In the genomic region with DNA sequence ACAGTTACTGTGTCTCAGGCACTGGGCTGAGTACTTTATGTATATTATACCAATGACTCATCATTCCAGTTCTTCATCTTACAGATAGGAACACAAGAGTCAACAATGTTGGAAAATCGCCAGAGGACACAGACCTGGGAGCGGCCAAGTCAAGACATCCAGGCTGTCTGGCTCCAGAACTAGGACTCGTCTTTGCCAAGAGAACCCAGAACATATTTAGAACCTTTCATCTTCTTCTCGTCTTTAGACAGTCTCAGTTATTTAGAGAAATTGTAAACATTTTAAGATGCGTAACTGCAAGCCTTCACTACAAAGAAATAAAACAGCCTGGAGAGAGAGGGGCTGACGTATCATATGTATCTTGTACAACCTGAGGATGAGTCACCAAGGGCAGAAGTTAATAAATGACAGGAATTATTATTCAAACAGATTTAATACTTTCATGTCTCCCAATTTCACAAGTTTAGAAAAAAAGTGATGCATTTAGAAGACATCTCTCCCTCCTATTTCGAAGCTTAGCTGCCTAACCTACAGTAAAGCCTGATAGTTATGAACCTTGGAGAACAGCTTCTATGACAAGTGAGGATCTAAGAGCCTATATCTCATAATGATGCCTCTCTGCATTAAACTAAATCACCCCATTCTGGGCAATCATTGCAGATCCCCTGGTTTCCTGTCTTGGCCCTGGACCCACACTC, we compare ENCODE assay signal across 1 cellular context.
TF ChIP-seq lines count a peak whose summit lies in the region.

No MANE protein-coding gene starts in this region.

TF ChIP-seq in HepG2, 621 proteins besides CTCF, POLR2A, EP300 and RAD21 (continued from another document):
- TF ChIP-seq MAFK (conservative IDR thresholded peaks at IDR 0.05 in 1 of 2, IDR thresholded peaks at IDR 0.05 in 1 of 2; ENCODE audit: low read length in 2 of 2) = 0 out of 4 replicates have a peak, but pooled peaks of 1 of the 2 experiments have one; percentile 25
- TF ChIP-seq, protein P1, sequence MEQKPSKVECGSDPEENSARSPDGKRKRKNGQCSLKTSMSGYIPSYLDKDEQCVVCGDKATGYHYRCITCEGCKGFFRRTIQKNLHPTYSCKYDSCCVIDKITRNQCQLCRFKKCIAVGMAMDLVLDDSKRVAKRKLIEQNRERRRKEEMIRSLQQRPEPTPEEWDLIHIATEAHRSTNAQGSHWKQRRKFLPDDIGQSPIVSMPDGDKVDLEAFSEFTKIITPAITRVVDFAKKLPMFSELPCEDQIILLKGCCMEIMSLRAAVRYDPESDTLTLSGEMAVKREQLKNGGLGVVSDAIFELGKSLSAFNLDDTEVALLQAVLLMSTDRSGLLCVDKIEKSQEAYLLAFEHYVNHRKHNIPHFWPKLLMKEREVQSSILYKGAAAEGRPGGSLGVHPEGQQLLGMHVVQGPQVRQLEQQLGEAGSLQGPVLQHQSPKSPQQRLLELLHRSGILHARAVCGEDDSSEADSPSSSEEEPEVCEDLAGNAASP (CRISPR knock-in tag; IDR thresholded peaks at IDR 0.05; ENCODE audit: borderline replicate concordance) = no peak
- no peak for TF ChIP-seq ZNF550 (CRISPR knock-in tag; IDR thresholded peaks at IDR 0.05; ENCODE audit: borderline replicate concordance)
- no peak for TF ChIP-seq HOXA5 (CRISPR knock-in tag; IDR thresholded peaks at IDR 0.05)
- TF ChIP-seq YEATS4 (CRISPR knock-in tag; IDR thresholded peaks at IDR 0.05; ENCODE audit: borderline replicate concordance) = no peak
- TF ChIP-seq ZNF12 (CRISPR knock-in tag; IDR thresholded peaks at IDR 0.05) = 0 out of 2 replicates have a peak, but pooled peaks have one; percentile 43
- no peak for TF ChIP-seq ZNF678 (CRISPR knock-in tag; IDR thresholded peaks at IDR 0.05)
- TF ChIP-seq FOSL2 (CRISPR knock-in tag; IDR thresholded peaks at IDR 0.05) = peak; percentile 96
- TF ChIP-seq, protein P2, sequence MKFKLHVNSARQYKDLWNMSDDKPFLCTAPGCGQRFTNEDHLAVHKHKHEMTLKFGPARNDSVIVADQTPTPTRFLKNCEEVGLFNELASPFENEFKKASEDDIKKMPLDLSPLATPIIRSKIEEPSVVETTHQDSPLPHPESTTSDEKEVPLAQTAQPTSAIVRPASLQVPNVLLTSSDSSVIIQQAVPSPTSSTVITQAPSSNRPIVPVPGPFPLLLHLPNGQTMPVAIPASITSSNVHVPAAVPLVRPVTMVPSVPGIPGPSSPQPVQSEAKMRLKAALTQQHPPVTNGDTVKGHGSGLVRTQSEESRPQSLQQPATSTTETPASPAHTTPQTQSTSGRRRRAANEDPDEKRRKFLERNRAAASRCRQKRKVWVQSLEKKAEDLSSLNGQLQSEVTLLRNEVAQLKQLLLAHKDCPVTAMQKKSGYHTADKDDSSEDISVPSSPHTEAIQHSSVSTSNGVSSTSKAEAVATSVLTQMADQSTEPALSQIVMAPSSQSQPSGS (CRISPR knock-in tag; IDR thresholded peaks at IDR 0.05) = 0 out of 2 replicates have a peak, but pooled peaks have one; percentile 29
- TF ChIP-seq KLF16 (CRISPR knock-in tag; IDR thresholded peaks at IDR 0.05) = 0 out of 4 replicates have a peak, but pooled peaks of 1 of the 2 experiments have one; percentile 17
- no peak for TF ChIP-seq ZFP82 (CRISPR knock-in tag; IDR thresholded peaks at IDR 0.05; ENCODE audit: borderline replicate concordance)
- TF ChIP-seq MIER3 (CRISPR knock-in tag; IDR thresholded peaks at IDR 0.05; ENCODE audit: borderline replicate concordance) = 0 out of 2 replicates have a peak, but pooled peaks have one; percentile 20
- no peak for TF ChIP-seq SMAD9 (CRISPR knock-in tag; IDR thresholded peaks at IDR 0.05)
- no peak for TF ChIP-seq NFRKB (IDR thresholded peaks at IDR 0.05)
- no peak for TF ChIP-seq SUZ12 (IDR thresholded peaks at IDR 0.05; ENCODE audit: low read depth, low read length)
- peak; percentile 73 for TF ChIP-seq CREB1 (IDR thresholded peaks at IDR 0.05)
- peak; percentile 64 for TF ChIP-seq CREB1 (CRISPR knock-in tag; IDR thresholded peaks at IDR 0.05)
- no peak for TF ChIP-seq ZNF33B (CRISPR knock-in tag; IDR thresholded peaks at IDR 0.05)
- TF ChIP-seq, protein P3, sequence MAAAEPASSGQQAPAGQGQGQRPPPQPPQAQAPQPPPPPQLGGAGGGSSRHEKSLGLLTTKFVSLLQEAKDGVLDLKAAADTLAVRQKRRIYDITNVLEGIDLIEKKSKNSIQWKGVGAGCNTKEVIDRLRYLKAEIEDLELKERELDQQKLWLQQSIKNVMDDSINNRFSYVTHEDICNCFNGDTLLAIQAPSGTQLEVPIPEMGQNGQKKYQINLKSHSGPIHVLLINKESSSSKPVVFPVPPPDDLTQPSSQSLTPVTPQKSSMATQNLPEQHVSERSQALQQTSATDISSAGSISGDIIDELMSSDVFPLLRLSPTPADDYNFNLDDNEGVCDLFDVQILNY (CRISPR knock-in tag; conservative IDR thresholded peaks at IDR 0.05) = no peak
- no peak for TF ChIP-seq MTA3 (CRISPR knock-in tag; IDR thresholded peaks at IDR 0.05)
- TF ChIP-seq KLF6 (CRISPR knock-in tag; IDR thresholded peaks at IDR 0.05) = 0 out of 2 replicates have a peak, but pooled peaks have one; percentile 45
- TF ChIP-seq NPAS2 (CRISPR knock-in tag; IDR thresholded peaks at IDR 0.05; ENCODE audit: borderline replicate concordance) = no peak
- peak; percentile 77 for TF ChIP-seq NFE2L2 (IDR thresholded peaks at IDR 0.05; ENCODE audit: low read length)
- no peak for TF ChIP-seq ZMAT3 (CRISPR knock-in tag; conservative IDR thresholded peaks at IDR 0.05)
- TF ChIP-seq, protein P4, sequence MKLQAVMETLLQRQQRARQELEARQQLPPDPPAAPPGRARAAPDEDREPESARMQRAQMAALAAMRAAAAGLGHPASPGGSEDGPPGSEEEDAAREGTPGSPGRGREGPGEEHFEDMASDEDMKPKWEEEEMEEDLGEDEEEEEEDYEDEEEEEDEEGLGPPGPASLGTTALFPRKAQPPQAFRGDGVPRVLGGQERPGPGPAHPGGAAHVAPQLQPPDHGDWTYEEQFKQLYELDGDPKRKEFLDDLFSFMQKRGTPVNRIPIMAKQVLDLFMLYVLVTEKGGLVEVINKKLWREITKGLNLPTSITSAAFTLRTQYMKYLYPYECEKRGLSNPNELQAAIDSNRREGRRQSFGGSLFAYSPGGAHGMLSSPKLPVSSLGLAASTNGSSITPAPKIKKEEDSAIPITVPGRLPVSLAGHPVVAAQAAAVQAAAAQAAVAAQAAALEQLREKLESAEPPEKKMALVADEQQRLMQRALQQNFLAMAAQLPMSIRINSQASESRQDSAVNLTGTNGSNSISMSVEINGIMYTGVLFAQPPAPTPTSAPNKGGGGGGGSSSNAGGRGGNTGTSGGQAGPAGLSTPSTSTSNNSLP (IDR thresholded peaks at IDR 0.05; ENCODE audit: low read depth, low read length) = peak; percentile 87
- TF ChIP-seq NCOA2 (CRISPR knock-in tag; IDR thresholded peaks at IDR 0.05) = peak; percentile 14; the same call in 1 of the 2 replicates
- TF ChIP-seq, protein P5, sequence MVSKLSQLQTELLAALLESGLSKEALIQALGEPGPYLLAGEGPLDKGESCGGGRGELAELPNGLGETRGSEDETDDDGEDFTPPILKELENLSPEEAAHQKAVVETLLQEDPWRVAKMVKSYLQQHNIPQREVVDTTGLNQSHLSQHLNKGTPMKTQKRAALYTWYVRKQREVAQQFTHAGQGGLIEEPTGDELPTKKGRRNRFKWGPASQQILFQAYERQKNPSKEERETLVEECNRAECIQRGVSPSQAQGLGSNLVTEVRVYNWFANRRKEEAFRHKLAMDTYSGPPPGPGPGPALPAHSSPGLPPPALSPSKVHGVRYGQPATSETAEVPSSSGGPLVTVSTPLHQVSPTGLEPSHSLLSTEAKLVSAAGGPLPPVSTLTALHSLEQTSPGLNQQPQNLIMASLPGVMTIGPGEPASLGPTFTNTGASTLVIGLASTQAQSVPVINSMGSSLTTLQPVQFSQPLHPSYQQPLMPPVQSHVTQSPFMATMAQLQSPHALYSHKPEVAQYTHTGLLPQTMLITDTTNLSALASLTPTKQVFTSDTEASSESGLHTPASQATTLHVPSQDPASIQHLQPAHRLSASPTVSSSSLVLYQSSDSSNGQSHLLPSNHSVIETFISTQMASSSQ (IDR thresholded peaks at IDR 0.05; ENCODE audit: low read depth) = peak; percentile 76
- TF ChIP-seq, protein P5 (CRISPR knock-in tag; IDR thresholded peaks at IDR 0.05; ENCODE audit: borderline replicate concordance) = peak; percentile 56; the same call in 1 of the 2 replicates
- TF ChIP-seq HNRNPUL1 (IDR thresholded peaks at IDR 0.05; ENCODE audit: low read depth, low read length) = 0 out of 2 replicates have a peak, but pooled peaks have one; percentile 29
- TF ChIP-seq ELF3 (CRISPR knock-in tag; IDR thresholded peaks at IDR 0.05) = no peak
- no peak for TF ChIP-seq FOXP1 (IDR thresholded peaks at IDR 0.05)
- peak; percentile 68 for TF ChIP-seq FOXP1 (CRISPR knock-in tag; IDR thresholded peaks at IDR 0.05)
- TF ChIP-seq NCOA1 (CRISPR knock-in tag; IDR thresholded peaks at IDR 0.05) = no peak
- TF ChIP-seq SOX6 (IDR thresholded peaks at IDR 0.05) = no peak
- peak; percentile 22; the same call in 1 of the 2 replicates for TF ChIP-seq SOX6 (CRISPR knock-in tag; IDR thresholded peaks at IDR 0.05)
- TF ChIP-seq ZNF101 (CRISPR knock-in tag; IDR thresholded peaks at IDR 0.05; ENCODE audit: borderline replicate concordance, low read depth) = no peak
- TF ChIP-seq ZBTB38 (CRISPR knock-in tag; IDR thresholded peaks at IDR 0.05) = no peak
